8 cellular contexts compared by ENCODE assay signal in the genomic region with DNA sequence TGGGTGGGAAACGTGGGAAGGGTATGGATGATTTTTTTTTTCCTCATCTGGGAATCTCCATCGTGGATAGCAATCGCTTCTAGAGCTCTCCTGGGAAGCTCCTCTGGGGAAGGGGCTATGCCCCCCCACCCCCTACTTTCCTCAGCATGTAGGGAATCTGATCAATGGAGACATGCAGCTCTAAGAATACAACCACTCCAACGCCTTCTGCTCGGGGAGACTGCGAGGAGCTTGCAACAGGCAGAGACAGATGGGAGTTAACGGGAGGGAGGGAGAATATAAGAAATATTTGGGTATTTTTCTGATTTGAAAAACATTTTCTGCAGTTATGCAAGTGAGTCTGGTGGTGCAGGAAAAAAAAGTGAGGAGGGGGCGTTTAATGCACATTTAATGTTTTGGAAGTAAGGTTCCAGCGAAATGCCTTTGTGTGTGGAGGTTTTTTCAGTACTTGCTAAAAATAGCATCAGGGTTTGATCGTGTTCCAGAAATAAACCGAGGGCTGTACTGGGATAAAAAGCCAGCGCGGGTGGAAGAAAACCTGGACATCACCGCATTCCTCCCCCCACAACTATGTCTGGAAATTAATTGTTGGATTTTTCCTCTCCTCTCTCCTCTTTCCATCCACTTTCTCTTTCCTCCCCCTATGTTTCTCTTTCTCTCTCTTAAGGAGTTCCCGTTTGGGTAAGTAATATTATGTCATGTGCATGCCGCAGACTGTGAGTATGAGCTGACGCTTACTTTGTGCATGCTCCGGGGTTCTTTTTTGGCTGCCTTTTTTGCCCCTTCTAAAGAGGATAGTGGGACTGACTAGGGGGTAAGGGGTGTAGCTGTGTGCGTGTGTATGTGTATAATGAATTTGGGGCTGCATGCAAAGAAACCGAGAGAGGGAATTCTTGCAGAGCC.
DNase-seq lines count a peak whose midpoint lies in the region; ATAC-seq and TF ChIP-seq lines count a peak whose summit lies in the region.
"Had no signal": no experiment of that assay in that cellular context is flagged by ENCODE, and none has a peak within 500 bp of the region (broad histone marks: within the 10 kb centered on the region; RNA-seq: fewer than 3 reads in every experiment).

No MANE protein-coding gene starts in this region.

- H3K4me3 ChIP-seq in NB4 (ENCODE audit: low read depth, low read length) (peak overlapping the region; percentile 23), psoas muscle (peak overlapping the region; percentile 54), PC-3 (ENCODE audit: low read length) (no peak overlapping the region)

- no peaks in the 10 kb centered on the region for H3K79me2 ChIP-seq in PC-3 (ENCODE audit: low read length)

- POLR2A ChIA-PET in PC-3 (lab: Charles Lee; ENCODE audit: unreplicated experiment): no interaction called here

- no peak overlapping the region for H2AFZ ChIP-seq in PC-3 (ENCODE audit: low read length)

- intact Hi-C loops in psoas muscle (cut with DNase I): loop anchor here in 1 of 2 donors (10.0 kb wide), 1 partner anchor 139 kb away; no protein-coding TSS in a partner anchor
- intact Hi-C loops in PC-3 (cut with micrococcal nuclease): loop anchor here (5.0 to 10.0 kb wide), 2 partner anchors 129 to 161 kb away; no protein-coding TSS in a partner anchor

- H3K9me2 ChIP-seq in PC-3 (replicated peaks; ENCODE audit: low read length): no peaks in the 10 kb centered on the region

- no peak overlapping the region for H3K9ac ChIP-seq in PC-3 (ENCODE audit: low read length)

- peaks cover 36% of the 10 kb centered on the region for H3K4me1 ChIP-seq in psoas muscle
- H3K4me1 ChIP-seq in PC-3 (ENCODE audit: insufficient read depth, low read length): no peaks in the 10 kb centered on the region; the same call in 1 of the 2 replicates

- H4K20me1 ChIP-seq in PC-3 (ENCODE audit: low read length): no peaks in the 10 kb centered on the region

- H3K27ac Mint-ChIP-seq in endothelial cell (ENCODE audit: unreplicated experiment): no peak overlapping the region

- DNase-seq in EH (ENCODE audit: low read depth) (peak; percentile 28), NB4 (ENCODE audit: low read depth) (peak; percentile 27), endothelial cell (ENCODE audit: low spot score) (no peak), psoas muscle (no peak), PC-3 (no peak), COLO829 (ENCODE audit: low spot score) (no peak)
- DNase-seq: effector CD8-positive, alpha-beta T cell had no signal

- H3K27ac ChIP-seq in psoas muscle (no peak overlapping the region), PC-3 (ENCODE audit: low read length) (no peak overlapping the region)

- peaks cover 6% of the 10 kb centered on the region for H3K36me3 Mint-ChIP-seq in endothelial cell (ENCODE audit: low read depth, unreplicated experiment)

- H3K4me2 ChIP-seq in PC-3 (ENCODE audit: low read length): no peak overlapping the region

- H3K27me3 ChIP-seq in psoas muscle (ENCODE audit: insufficient read depth in 3 of 3, low read length in 2 of 3) (peaks cover 8 to 87% (median 30%) of the 10 kb centered on the region in 3 donors), PC-3 (ENCODE audit: low read length) (peaks cover 72% of the 10 kb centered on the region)

- H3K36me3 ChIP-seq in psoas muscle (ENCODE audit: insufficient read depth in 1 of 2, low read depth in 1 of 2) (no peaks in the 10 kb centered on the region), PC-3 (ENCODE audit: low read depth, low read length) (no peaks in the 10 kb centered on the region)

- H3F3A ChIP-seq in PC-3 (ENCODE audit: low read length, unreplicated experiment): no peaks in the 10 kb centered on the region

- CTCF ChIA-PET in PC-3 (lab: Charles Lee): no interaction called here

- H3K4me3 Mint-ChIP-seq in endothelial cell (ENCODE audit: unreplicated experiment): peak overlapping the region; percentile 59

- BruUV-seq in PC-3 (replicated peaks; lab: Mats Ljungman, UMichigan): no TSS peak

- 3 to 4% (median 4%) methylated on average over 20 of the region's 20 CpGs for WGBS in psoas muscle, 3 donors

- TF ChIP-seq POLR2A in NB4 (IDR thresholded peaks at IDR 0.05; ENCODE audit: extremely low read depth, insufficient read length): no peak

- peaks cover 20% of the 10 kb centered on the region for H3K4me1 Mint-ChIP-seq in endothelial cell (ENCODE audit: unreplicated experiment)

- no peaks in the 10 kb centered on the region for H3K9me3 Mint-ChIP-seq in endothelial cell (ENCODE audit: unreplicated experiment)

- TF ChIP-seq CTCF in NB4 (IDR thresholded peaks at IDR 0.05; ENCODE audit: low read depth, low read length): no peak
- no peak for TF ChIP-seq CTCF in endothelial cell (IDR thresholded peaks at IDR 0.05; ENCODE audit: unreplicated experiment)
- TF ChIP-seq CTCF in psoas muscle (IDR thresholded peaks at IDR 0.05): no peak
- no peak for TF ChIP-seq CTCF in PC-3 (conservative IDR thresholded peaks at IDR 0.05; ENCODE audit: low read depth, low read length)

- ATAC-seq in psoas muscle (no peak), PC-3 (no peak), HG02981 (IDR thresholded peaks at IDR 0.05; ENCODE audit: unreplicated experiment) (no peak)

- no peaks in the 10 kb centered on the region for H3K9me3 ChIP-seq in psoas muscle
- no peaks in the 10 kb centered on the region for H3K9me3 ChIP-seq in PC-3 (ENCODE audit: low read length)

- peaks cover 34% of the 10 kb centered on the region for H3K27me3 Mint-ChIP-seq in endothelial cell (ENCODE audit: unreplicated experiment)

Comparison
In these comparisons a context has a peak if more than half of its experiments do, and no peak if none do; other contexts are left out.
1. DNase-seq: peak in EH (single experiment) and NB4 (single experiment); none in endothelial cell (single experiment), psoas muscle (0 of 2), PC-3 (single experiment) and COLO829 (single experiment).